Comparison of ENCODE assay signal across 19 cellular contexts in genomic region chr4:124915073-124915472, GRCh38.
A peak's percentile ranks its signal among the peaks of the same experiment; 100 is the strongest.
DNase-seq lines count a peak whose midpoint lies in the region; ATAC-seq, FAIRE-seq and TF ChIP-seq lines count a peak whose summit lies in the region.
"Had no signal": no experiment of that assay in that cellular context is flagged by ENCODE, and none has a peak within 500 bp of the region (broad histone marks: within the 10 kb centered on the region; RNA-seq: fewer than 3 reads in every experiment).

No MANE protein-coding gene starts in this region.

- DNase-seq in A549 (ENCODE audit: low read depth in 1 of 2, low spot score in 1 of 2) (no peak), IMR-90 (no peak), K562 (ENCODE audit: extremely low read depth in 1 of 4, low spot score in 3 of 4) (no peak), NCI-H1092 (lab: John Stamatoyannopoulos, UW) (no peak)
- DNase-seq in activated CD4-positive, alpha-beta T cell treated with anti-CD3 and anti-CD28 coated beads, Interleukin-2, amount 50 U/mL, for 4 hours: no peak
- DNase-seq: 8988T; AML-193; Caco-2; Calu3; CD4-positive, alpha-beta T cell; CD8-positive, alpha-beta T cell; DMS79 treated with DMSO at 0.1 percent for 48 hours; GF-D8 had no signal

- WGBS in A549 (ENCODE audit: missing lambda C conversion rate): 14% methylated on average over 1 of the region's 1 CpG
- no CpG with 5 or more reads among the region's 1 CpG for WGBS in IMR-90 (ENCODE audit: extremely low coverage in 2 of 2, insufficient read length in 1 of 2), 2 experiments
- WGBS in K562 (ENCODE audit: insufficient coverage, low coverage, missing lambda C conversion rate): 0% methylated on average over 1 of the region's 1 CpG

- no peaks in the 10 kb centered on the region for H3K9me3 ChIP-seq in A549
- peaks cover 13% of the 10 kb centered on the region for H3K9me3 ChIP-seq in IMR-90 (ENCODE audit: control insufficient read depth, insufficient read depth, low read length)
- no peaks in the 10 kb centered on the region for H3K9me3 ChIP-seq in K562 (replicated peaks; ENCODE audit: control insufficient read depth, insufficient read depth, low read depth, low read length)
- H3K9me3 ChIP-seq: Caco-2 had no signal

- H3K79me1 ChIP-seq in IMR-90 (ENCODE audit: low read depth in 1 of 2, low read length in 2 of 2): no peaks in the 10 kb centered on the region

- H4K20me1 ChIP-seq in IMR-90 (ENCODE audit: insufficient read depth, low read length): no peaks in the 10 kb centered on the region
- no peaks in the 10 kb centered on the region for H4K20me1 ChIP-seq in K562 (replicated peaks; ENCODE audit: control insufficient read depth, insufficient read depth, low read length)
- H4K20me1 ChIP-seq: BLaER1 treated with 17β-estradiol and CSF1 and Interleukin-3, amounts not matched to agents 10 nM and 100 nM had no signal

- H3K27ac ChIP-seq in A549 (no peak overlapping the region), IMR-90 (ENCODE audit: insufficient read depth, low read length) (no peak overlapping the region), K562 (ENCODE audit: extremely low read depth, low read depth, low read length) (no peak overlapping the region)
- H3K27ac ChIP-seq: BLaER1 treated with 17β-estradiol and CSF1 and Interleukin-3, amounts not matched to agents 10 nM and 100 nM; C4-2B had no signal

- H3K79me2 ChIP-seq in K562 (ENCODE audit: control insufficient read depth, insufficient read depth, low read length): no peaks in the 10 kb centered on the region

- no peak overlapping the region for H3K9ac ChIP-seq in IMR-90 (ENCODE audit: low read depth, low read length)
- no peak overlapping the region for H3K9ac ChIP-seq in K562 (ENCODE audit: insufficient read depth in 1 of 2, low read depth in 2 of 2, low read length in 2 of 2)
- H3K9ac ChIP-seq: BLaER1 treated with 17β-estradiol and CSF1 and Interleukin-3, amounts not matched to agents 10 nM and 100 nM had no signal

- H3K36me3 ChIP-seq in IMR-90 (ENCODE audit: control insufficient read depth, insufficient read depth, low read length): no peaks in the 10 kb centered on the region
- no peaks in the 10 kb centered on the region for H3K36me3 ChIP-seq in K562 (ENCODE audit: control insufficient read depth, insufficient read depth, low read length)
- H3K36me3 ChIP-seq: BLaER1 treated with 17β-estradiol and CSF1 and Interleukin-3, amounts not matched to agents 10 nM and 100 nM had no signal

- H3K4ac ChIP-seq in IMR-90 (ENCODE audit: low read depth, low read length): no peak overlapping the region

- no peaks in the 10 kb centered on the region for H3K27me3 ChIP-seq in IMR-90 (ENCODE audit: control insufficient read depth, insufficient read depth, low read length)
- no peaks in the 10 kb centered on the region for H3K27me3 ChIP-seq in K562 (ENCODE audit: control insufficient read depth in 2 of 2, insufficient read depth in 2 of 2, low read length in 2 of 2)
- H3K27me3 ChIP-seq: BLaER1 treated with 17β-estradiol and CSF1 and Interleukin-3, amounts not matched to agents 10 nM and 100 nM had no signal

- POLR2A ChIA-PET in A549 (lab: Yijun Ruan, JAX) (no interaction called here), IMR-90 (lab: Charles Lee; ENCODE audit: unreplicated experiment) (no interaction called here), K562 (lab: Yijun Ruan, JAX) (no interaction called here)

- BruUV-seq in IMR-90 (replicated peaks; lab: Mats Ljungman, UMichigan) (no TSS peak), K562 (replicated peaks; lab: Mats Ljungman, UMichigan) (no TSS peak)

- no peak overlapping the region for H2AK9ac ChIP-seq in IMR-90 (replicated peaks; ENCODE audit: low read depth, low read length, poor library complexity)

- TF ChIP-seq RAD21 in A549 (conservative IDR thresholded peaks at IDR 0.05 in 1 of 2, IDR thresholded peaks at IDR 0.05 in 1 of 2): no peak
- TF ChIP-seq RAD21 in IMR-90 (IDR thresholded peaks at IDR 0.05; ENCODE audit: low read length): no peak
- TF ChIP-seq RAD21 in K562 (CRISPR knock-in tag; conservative IDR thresholded peaks at IDR 0.05 in 1 of 2, IDR thresholded peaks at IDR 0.05 in 1 of 2): no peak

- H2AFZ ChIP-seq in IMR-90 (replicated peaks; ENCODE audit: low read length, poor library complexity) (no peak overlapping the region), K562 (ENCODE audit: low read depth, low read length) (no peak overlapping the region)

- no peak overlapping the region for H4K8ac ChIP-seq in IMR-90 (ENCODE audit: low read depth in 2 of 2, low read length in 2 of 2)

- TF ChIP-seq POLR2A in A549 (IDR thresholded peaks at IDR 0.05; ENCODE audit: low read length) (no peak), IMR-90 (IDR thresholded peaks at IDR 0.05; ENCODE audit: low read depth, low read length) (no peak), K562 (conservative IDR thresholded peaks at IDR 0.05) (no peak)

- H2BK20ac ChIP-seq in IMR-90 (ENCODE audit: low read depth, low read length): no peak overlapping the region

- H3K23ac ChIP-seq in IMR-90 (ENCODE audit: low read depth, low read length): no peak overlapping the region

- no peak overlapping the region for H3K14ac ChIP-seq in IMR-90 (replicated peaks; ENCODE audit: low read depth, low read length)

- FAIRE-seq in A549 (lab: Jason Lieb, UNC): no peak
- no peak for FAIRE-seq in K562 (lab: Jason Lieb, UNC)
- FAIRE-seq: A204.1, D721Med, G401.6, GM12891 had no signal

- in situ Hi-C loops in IMR-90 (cut with MboI; ENCODE audit: low sequenced_read_pairs): no loop called here
- in situ Hi-C loops in K562 (cut with MboI): no loop called here

- no peak for TF ChIP-seq EP300 in A549 (IDR thresholded peaks at IDR 0.05)
- no peak for TF ChIP-seq EP300 in K562 (IDR thresholded peaks at IDR 0.05; ENCODE audit: low read length)

- no peak overlapping the region for H2BK15ac ChIP-seq in IMR-90 (ENCODE audit: low read depth, low read length)

- dilution Hi-C loops in IMR-90 (cut with HindIII; ENCODE audit: low sequenced_read_pairs, unreplicated experiment): no loop called here

- no peak overlapping the region for H2BK5ac ChIP-seq in IMR-90 (ENCODE audit: low read depth, low read length, poor library complexity, severe bottlenecking)

- CTCF ChIA-PET in A549 (lab: Yijun Ruan, JAX) (no interaction called here), IMR-90 (lab: Yijun Ruan, JAX) (interaction anchor here (0.8 kb wide), 1 partner anchor 58 kb away, joined by 5 read pairs; no protein-coding TSS in a partner anchor), K562 (lab: Yijun Ruan, JAX; ENCODE audit: low intra/inter-chr PET ratio) (no interaction called here)

- H4K5ac ChIP-seq in IMR-90 (ENCODE audit: low read depth, low read length): no peak overlapping the region

- H3K4me3 ChIP-seq in A549: no peak overlapping the region
- H3K4me3 ChIP-seq in IMR-90 (ENCODE audit: insufficient read depth, low read depth, low read length): no peak overlapping the region
- no peak overlapping the region for H3K4me3 ChIP-seq in K562
- H3K4me3 ChIP-seq: BLaER1 treated with 17β-estradiol and CSF1 and Interleukin-3, amounts not matched to agents 10 nM and 100 nM had no signal

- no peak overlapping the region for H3K56ac ChIP-seq in IMR-90 (ENCODE audit: extremely low read depth, insufficient read depth, low read length)

- no peak overlapping the region for H4K91ac ChIP-seq in IMR-90 (ENCODE audit: insufficient read depth, low read depth, low read length)

- no peak overlapping the region for H2AK5ac ChIP-seq in IMR-90 (ENCODE audit: low read depth, low read length)

- H3K9me1 ChIP-seq in IMR-90 (ENCODE audit: insufficient read depth, low read length) (no peaks in the 10 kb centered on the region), K562 (ENCODE audit: control insufficient read depth, insufficient read depth, low read length) (no peaks in the 10 kb centered on the region)

- no peak for TF ChIP-seq CTCF in A549 (IDR thresholded peaks at IDR 0.05)
- no peak for TF ChIP-seq CTCF in IMR-90 (conservative IDR thresholded peaks at IDR 0.05; ENCODE audit: low read depth, low read length)
- TF ChIP-seq CTCF in K562 (IDR thresholded peaks at IDR 0.05 in 2 of 3, conservative IDR thresholded peaks at IDR 0.05 in 1 of 3; ENCODE audit: insufficient read depth in 2 of 3, low read depth in 1 of 3, low read length in 3 of 3): no peak

- intact Hi-C loops in IMR-90 (cut with micrococcal nuclease) (no loop called here), K562 (cut with micrococcal nuclease) (no loop called here)

- no peaks in the 10 kb centered on the region for H3K4me1 ChIP-seq in A549
- no peaks in the 10 kb centered on the region for H3K4me1 ChIP-seq in IMR-90 (ENCODE audit: control insufficient read depth, insufficient read depth, low read length)
- no peaks in the 10 kb centered on the region for H3K4me1 ChIP-seq in K562 (replicated peaks in 1 of 2; ENCODE audit: control insufficient read depth in 2 of 2, insufficient read depth in 2 of 2, low read length in 2 of 2)
- H3K4me1 ChIP-seq: BLaER1 treated with 17β-estradiol and CSF1 and Interleukin-3, amounts not matched to agents 10 nM and 100 nM; Caco-2 had no signal

- H3K4me2 ChIP-seq in A549 (no peak overlapping the region), IMR-90 (ENCODE audit: low read depth, low read length) (no peak overlapping the region), K562 (ENCODE audit: insufficient read depth, low read length) (no peak overlapping the region)
- H3K4me2 ChIP-seq: BLaER1 treated with 17β-estradiol and CSF1 and Interleukin-3, amounts not matched to agents 10 nM and 100 nM had no signal

- H2BK120ac ChIP-seq in IMR-90 (ENCODE audit: low read depth, low read length): no peak overlapping the region

- H3K18ac ChIP-seq in IMR-90 (ENCODE audit: low read depth, low read length): no peak overlapping the region

- no peak for ATAC-seq in A549
- ATAC-seq in IMR-90 (ENCODE audit: low read depth): no peak
- ATAC-seq in K562: no peak
- ATAC-seq: CD8-positive, alpha-beta T cell had no signal

TF ChIP-seq in A549, 52 proteins besides CTCF, POLR2A, EP300 and RAD21 (continues in another document):
- TF ChIP-seq MAX (IDR thresholded peaks at IDR 0.05) (no peak), CBX8 (IDR thresholded peaks at IDR 0.05) (no peak), HOXB13 (CRISPR knock-in tag; IDR thresholded peaks at IDR 0.05; ENCODE audit: low read depth) (no peak)

TF ChIP-seq in IMR-90, 13 proteins besides CTCF, POLR2A, EP300 and RAD21 (continues in another document):
- TF ChIP-seq NFE2L2 (IDR thresholded peaks at IDR 0.05; ENCODE audit: low read depth, low read length): no peak

TF ChIP-seq in K562, 482 proteins besides CTCF, POLR2A, EP300 and RAD21 (continues in another document):
- TF ChIP-seq, protein P1, sequence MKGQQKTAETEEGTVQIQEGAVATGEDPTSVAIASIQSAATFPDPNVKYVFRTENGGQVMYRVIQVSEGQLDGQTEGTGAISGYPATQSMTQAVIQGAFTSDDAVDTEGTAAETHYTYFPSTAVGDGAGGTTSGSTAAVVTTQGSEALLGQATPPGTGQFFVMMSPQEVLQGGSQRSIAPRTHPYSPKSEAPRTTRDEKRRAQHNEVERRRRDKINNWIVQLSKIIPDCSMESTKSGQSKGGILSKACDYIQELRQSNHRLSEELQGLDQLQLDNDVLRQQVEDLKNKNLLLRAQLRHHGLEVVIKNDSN (CRISPR knock-in tag; IDR thresholded peaks at IDR 0.05): no peak
- TF ChIP-seq C11orf30 (IDR thresholded peaks at IDR 0.05; ENCODE audit: low read depth): peak; percentile 61

Comparison
In these comparisons a context has a peak if more than half of its experiments do, and no peak if none do; other contexts are left out.
1. Of the 35 proteins assayed by ChIP-seq in both K562 and A549: peak only in K562: none; only in A549: none; in both: MAFK; in neither: 34.